In the genomic region with DNA sequence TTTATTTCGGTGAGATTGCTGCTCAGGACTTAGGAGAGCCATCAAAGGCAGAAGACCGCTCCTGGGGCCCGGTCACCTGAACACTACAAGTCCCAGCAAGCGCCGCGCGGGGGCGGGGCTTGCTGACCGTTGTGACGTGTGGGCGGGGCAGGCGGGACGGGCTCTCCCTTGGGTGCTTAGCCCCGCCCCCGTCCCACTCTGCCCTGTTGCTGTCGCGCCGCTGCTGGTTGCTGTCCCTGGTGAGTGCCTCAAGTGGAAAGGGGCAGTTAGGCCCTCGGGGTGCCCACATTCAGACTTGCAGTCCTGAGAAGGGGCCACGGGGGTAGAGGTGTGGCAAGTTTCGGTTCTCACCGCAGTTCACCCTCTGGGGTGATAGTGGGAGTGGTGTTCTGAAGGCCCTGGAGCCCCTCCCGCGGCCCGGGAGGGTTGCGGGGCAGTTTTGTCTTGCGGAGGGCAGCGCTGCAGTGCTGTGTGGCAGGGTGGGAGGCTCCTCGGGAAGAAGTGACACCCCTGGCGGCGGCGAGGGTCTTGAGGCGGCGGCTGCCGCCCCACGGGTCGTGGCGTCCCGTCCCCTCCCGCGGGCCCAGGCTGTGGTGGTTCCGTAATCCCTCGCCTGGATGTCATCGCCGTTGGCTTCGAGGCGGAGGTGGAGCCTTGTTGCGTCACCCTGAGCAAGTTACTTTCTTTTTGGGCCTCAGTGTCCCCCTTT, we compare ENCODE assay signal across 1 cellular context.
TF ChIP-seq lines count a peak whose summit lies in the region.

A gene with protein sequence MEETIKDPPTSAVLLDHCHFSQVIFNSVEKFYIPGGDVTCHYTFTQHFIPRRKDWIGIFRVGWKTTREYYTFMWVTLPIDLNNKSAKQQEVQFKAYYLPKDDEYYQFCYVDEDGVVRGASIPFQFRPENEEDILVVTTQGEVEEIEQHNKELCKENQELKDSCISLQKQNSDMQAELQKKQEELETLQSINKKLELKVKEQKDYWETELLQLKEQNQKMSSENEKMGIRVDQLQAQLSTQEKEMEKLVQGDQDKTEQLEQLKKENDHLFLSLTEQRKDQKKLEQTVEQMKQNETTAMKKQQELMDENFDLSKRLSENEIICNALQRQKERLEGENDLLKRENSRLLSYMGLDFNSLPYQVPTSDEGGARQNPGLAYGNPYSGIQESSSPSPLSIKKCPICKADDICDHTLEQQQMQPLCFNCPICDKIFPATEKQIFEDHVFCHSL (plus strand): TSS at position 196 of the 709 bp plus-strand sequence. CDS start 10,673 bp downstream, outside the sequence.

TF ChIP-seq in neural cell, 6 proteins besides CTCF, POLR2A, EP300 and RAD21 (continued from another document):
- TF ChIP-seq, protein P1, sequence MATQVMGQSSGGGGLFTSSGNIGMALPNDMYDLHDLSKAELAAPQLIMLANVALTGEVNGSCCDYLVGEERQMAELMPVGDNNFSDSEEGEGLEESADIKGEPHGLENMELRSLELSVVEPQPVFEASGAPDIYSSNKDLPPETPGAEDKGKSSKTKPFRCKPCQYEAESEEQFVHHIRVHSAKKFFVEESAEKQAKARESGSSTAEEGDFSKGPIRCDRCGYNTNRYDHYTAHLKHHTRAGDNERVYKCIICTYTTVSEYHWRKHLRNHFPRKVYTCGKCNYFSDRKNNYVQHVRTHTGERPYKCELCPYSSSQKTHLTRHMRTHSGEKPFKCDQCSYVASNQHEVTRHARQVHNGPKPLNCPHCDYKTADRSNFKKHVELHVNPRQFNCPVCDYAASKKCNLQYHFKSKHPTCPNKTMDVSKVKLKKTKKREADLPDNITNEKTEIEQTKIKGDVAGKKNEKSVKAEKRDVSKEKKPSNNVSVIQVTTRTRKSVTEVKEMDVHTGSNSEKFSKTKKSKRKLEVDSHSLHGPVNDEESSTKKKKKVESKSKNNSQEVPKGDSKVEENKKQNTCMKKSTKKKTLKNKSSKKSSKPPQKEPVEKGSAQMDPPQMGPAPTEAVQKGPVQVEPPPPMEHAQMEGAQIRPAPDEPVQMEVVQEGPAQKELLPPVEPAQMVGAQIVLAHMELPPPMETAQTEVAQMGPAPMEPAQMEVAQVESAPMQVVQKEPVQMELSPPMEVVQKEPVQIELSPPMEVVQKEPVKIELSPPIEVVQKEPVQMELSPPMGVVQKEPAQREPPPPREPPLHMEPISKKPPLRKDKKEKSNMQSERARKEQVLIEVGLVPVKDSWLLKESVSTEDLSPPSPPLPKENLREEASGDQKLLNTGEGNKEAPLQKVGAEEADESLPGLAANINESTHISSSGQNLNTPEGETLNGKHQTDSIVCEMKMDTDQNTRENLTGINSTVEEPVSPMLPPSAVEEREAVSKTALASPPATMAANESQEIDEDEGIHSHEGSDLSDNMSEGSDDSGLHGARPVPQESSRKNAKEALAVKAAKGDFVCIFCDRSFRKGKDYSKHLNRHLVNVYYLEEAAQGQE (IDR thresholded peaks at IDR 0.05; ENCODE audit: borderline replicate concordance), result no peak
- peak; percentile 26 for TF ChIP-seq POLR2AphosphoS5 (IDR thresholded peaks at IDR 0.05)
- TF ChIP-seq TAF1 (IDR thresholded peaks at IDR 0.05; ENCODE audit: low read depth), result no peak
TF ChIP-seq in neural cell: peak in this region for 2.
